In the genomic region with DNA sequence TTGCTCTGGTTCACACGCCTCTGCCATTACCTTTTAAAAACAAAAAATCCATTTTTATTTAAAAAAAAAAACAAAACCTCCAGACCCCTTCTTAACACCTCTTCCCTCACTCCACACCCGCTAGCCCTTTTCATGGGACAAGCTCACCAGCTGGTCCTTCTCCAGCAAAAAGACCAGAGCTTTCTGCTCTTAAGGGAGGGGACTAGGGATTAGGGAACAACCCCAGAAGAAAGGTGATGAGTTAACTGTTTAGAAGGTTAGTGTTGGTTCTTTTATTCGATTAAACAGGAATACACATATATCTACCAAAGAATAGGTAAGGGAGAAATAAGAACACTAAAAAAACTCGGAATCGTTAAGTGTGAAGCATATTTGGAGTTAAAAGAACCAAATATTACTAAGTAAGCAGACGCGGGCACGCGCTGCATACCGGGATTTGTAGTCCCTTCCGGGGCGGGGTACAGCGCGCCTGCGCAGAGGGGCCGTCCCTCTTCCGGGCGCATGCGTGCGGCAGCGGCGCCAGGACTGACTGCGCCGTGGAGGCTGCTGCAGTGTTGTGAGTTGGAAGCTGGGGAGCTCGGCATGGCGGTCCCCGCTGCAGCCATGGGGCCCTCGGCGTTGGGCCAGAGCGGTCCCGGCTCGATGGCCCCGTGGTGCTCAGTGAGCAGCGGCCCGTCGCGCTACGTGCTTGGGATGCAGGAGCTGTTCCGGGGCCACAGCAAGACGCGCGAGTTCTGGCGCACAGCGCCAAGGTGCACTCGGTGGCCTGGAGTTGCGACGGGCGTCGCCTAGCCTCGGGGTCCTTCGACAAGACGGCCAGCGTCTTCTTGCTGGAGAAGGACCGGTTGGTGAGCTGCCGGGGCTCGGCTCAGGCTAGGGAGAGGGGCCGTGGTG, we compare ENCODE assay signal across 8 cellular contexts.
DNase-seq lines count a peak whose midpoint lies in the region; ATAC-seq and TF ChIP-seq lines count a peak whose summit lies in the region.
"Not testable (repeated sequence)": the region's sequence is repeated elsewhere in the genome, so short reads cannot be mapped to it uniquely, and the experiment has no call there.

No MANE protein-coding gene starts in this region.

- H3K27ac ChIP-seq in PC-9; body of pancreas; right cardiac atrium (ENCODE audit: low read length); parathyroid adenoma: not testable (repeated sequence)

- H3K36me3 ChIP-seq in PC-9 (ENCODE audit: low read depth); body of pancreas (replicated peaks in 1 of 2; ENCODE audit: insufficient read depth in 1 of 2, low read depth in 2 of 2); parathyroid adenoma (ENCODE audit: control insufficient read depth, insufficient read depth, low read length): not testable (repeated sequence)

- 0% methylated on average over 1 to 3 of the region's 57 CpGs for WGBS in body of pancreas, 2 donors
- 2% methylated on average over 20 of the region's 57 CpGs for WGBS in right cardiac atrium

- POLR2A ChIA-PET in AG04449 (lab: Yijun Ruan, JAX) = not testable (repeated sequence)
- POLR2A ChIA-PET in PC-9 (lab: Charles Lee; ENCODE audit: unreplicated experiment) = interaction anchor here (0.6 kb wide), 1 partner anchor 283 kb away, joined by 8 read pairs; a partner anchor contains a TSS

- not testable (repeated sequence) for H4K20me1 ChIP-seq in PC-9 (ENCODE audit: insufficient read depth)

- H2AFZ ChIP-seq in PC-9, parathyroid adenoma: not testable (repeated sequence)

- H3F3A ChIP-seq in PC-9 (ENCODE audit: insufficient read depth, low read depth) = not testable (repeated sequence)

- not testable (repeated sequence) for H3K4me1 ChIP-seq in PC-9 (replicated peaks; ENCODE audit: insufficient read depth); body of pancreas; right cardiac atrium (ENCODE audit: control insufficient read depth, insufficient read depth, low read length); parathyroid adenoma

- CTCF ChIA-PET in AG04449 (lab: Yijun Ruan, JAX); PC-9 (lab: Charles Lee): not testable (repeated sequence)

- H3K9ac ChIP-seq in parathyroid adenoma = not testable (repeated sequence)

- H3K9me2 ChIP-seq in PC-9 (ENCODE audit: insufficient read depth) = not testable (repeated sequence)

- TF ChIP-seq CTCF in AG04449 (IDR thresholded peaks at IDR 0.05; ENCODE audit: insufficient read depth, low read length, missing control alignments); PC-9 (conservative IDR thresholded peaks at IDR 0.05); body of pancreas (IDR thresholded peaks at IDR 0.05); parathyroid adenoma (IDR thresholded peaks at IDR 0.05): not testable (repeated sequence)

- not testable (repeated sequence) for H3K79me2 ChIP-seq in PC-9 (ENCODE audit: low read depth); parathyroid adenoma

- TF ChIP-seq POLR2A in body of pancreas (IDR thresholded peaks at IDR 0.05) = not testable (repeated sequence)

- BruUV-seq in PC-9 (replicated peaks; lab: Mats Ljungman, UMichigan) = not testable (repeated sequence)

- H3K9me3 ChIP-seq in PC-9 (ENCODE audit: insufficient read depth, low read depth); body of pancreas; right cardiac atrium (ENCODE audit: control insufficient read depth, low read length); parathyroid adenoma (ENCODE audit: control insufficient read depth, low read length): not testable (repeated sequence)

- H3K4me3 ChIP-seq in AG04449 (ENCODE audit: low read depth, low read length) = peak overlapping the region; percentile 53
- peak overlapping the region; percentile 50; the same call in 1 of the 2 replicates for H3K4me3 ChIP-seq in PC-9
- peak overlapping the region in 1 of 2 donors; percentile 43 for H3K4me3 ChIP-seq in body of pancreas
- peak overlapping the region; percentile 47 for H3K4me3 ChIP-seq in right cardiac atrium (ENCODE audit: low read length)
- peak overlapping the region; percentile 31 for H3K4me3 ChIP-seq in parathyroid adenoma (ENCODE audit: low read depth, low read length)

- H3K27me3 ChIP-seq in PC-9 (ENCODE audit: insufficient read depth, low read depth); body of pancreas; right cardiac atrium (ENCODE audit: control insufficient read depth, insufficient read depth); parathyroid adenoma (ENCODE audit: control insufficient read depth, insufficient read depth, low read length): not testable (repeated sequence)

- peak; percentile 70 for ATAC-seq in GM18520 (IDR thresholded peaks at IDR 0.05; ENCODE audit: unreplicated experiment)
- peak; percentile 92 for ATAC-seq in GM21786 (IDR thresholded peaks at IDR 0.05; ENCODE audit: unreplicated experiment)
- peak; percentile 75 for ATAC-seq in HG03196 (IDR thresholded peaks at IDR 0.05; ENCODE audit: unreplicated experiment)
- ATAC-seq in body of pancreas = peak; percentile 88
- ATAC-seq in right cardiac atrium = peak; percentile 95 to 97

- not testable (repeated sequence) for DNase-seq in AG04449 (ENCODE audit: low read depth, low spot score)
- DNase-seq in PC-9 (peak in 1 of 2 experiments; percentile 34), body of pancreas (peak in 1 of 4 donors; percentile 37), right cardiac atrium (peak; percentile 15 to 47 (median 38))

- H3K4me2 ChIP-seq in PC-9 = peak overlapping the region; percentile 61
- H3K4me2 ChIP-seq in parathyroid adenoma (ENCODE audit: low read length) = not testable (repeated sequence)

- intact Hi-C loops in PC-9 (cut with micrococcal nuclease; ENCODE audit: unreplicated experiment); body of pancreas (cut with DNase I); right cardiac atrium (cut with DNase I): not testable (repeated sequence)
